12 cellular contexts compared by ENCODE assay signal in the genomic region with DNA sequence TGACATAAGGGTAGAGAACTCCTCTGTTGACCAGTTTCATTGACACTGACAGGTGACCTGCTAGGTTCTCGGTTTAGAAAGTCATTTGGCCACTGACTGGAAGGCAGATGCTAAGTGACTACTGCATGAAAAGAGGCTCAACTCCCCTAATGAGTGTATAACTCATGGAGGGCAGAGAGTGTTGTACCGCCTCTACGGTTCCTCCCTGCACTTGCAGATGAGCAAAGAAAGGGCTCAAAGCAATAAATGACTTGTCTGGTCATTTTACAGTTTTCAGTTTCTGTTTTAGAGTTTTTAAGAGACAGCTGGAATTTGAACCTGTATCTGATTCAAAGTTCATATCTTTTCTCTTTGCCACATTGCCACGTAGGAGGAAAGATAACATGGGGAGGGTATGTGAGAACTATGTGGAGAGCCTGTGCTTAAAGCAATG. TPM values are rescaled to one million over a fixed set of nuclear protein-coding genes. Genes with fewer than 3 reads are reported as not detected.
DNase-seq lines count a peak whose midpoint lies in the region; ATAC-seq, FAIRE-seq and TF ChIP-seq lines count a peak whose summit lies in the region.
"Had no signal": no experiment of that assay in that cellular context is flagged by ENCODE, and none has a peak within 500 bp of the region (broad histone marks: within the 10 kb centered on the region; RNA-seq: fewer than 3 reads in every experiment).

No MANE protein-coding gene starts in this region.

- H3K27ac ChIP-seq in HepG2 (ENCODE audit: extremely low read length, insufficient read depth, low read length) = no peak overlapping the region
- no peak overlapping the region for H3K27ac ChIP-seq in tibial nerve

- TF ChIP-seq POLR2A in HepG2 (IDR thresholded peaks at IDR 0.05; ENCODE audit: insufficient read depth in 1 of 2, low read depth in 2 of 2, low read length in 2 of 2) = no peak
- TF ChIP-seq POLR2A in tibial nerve (IDR thresholded peaks at IDR 0.05) = no peak

- H3K9ac ChIP-seq in HepG2 (ENCODE audit: insufficient read depth, low read depth, low read length) = no peak overlapping the region

- CTCF ChIA-PET in HepG2 (lab: Yijun Ruan, JAX; ENCODE audit: low intra/inter-chr PET ratio, low total read pairs) = no interaction called here

- ATAC-seq in GM18519 (IDR thresholded peaks at IDR 0.05; ENCODE audit: low FRiP score, unreplicated experiment) (peak; percentile 92), GM21390 (IDR thresholded peaks at IDR 0.05; ENCODE audit: unreplicated experiment) (peak; percentile 90), HG03159 (IDR thresholded peaks at IDR 0.05; ENCODE audit: unreplicated experiment) (peak; percentile 95), HepG2 (peak; percentile 60)

- H3K27me3 Mint-ChIP-seq in activated T-helper 1 cell treated with anti-CD3 and anti-CD28 coated beads, Interleukin-12 subunit alpha, Interleukin-12 subunit beta, Interleukin-2, Interleukin-4 antibody, amounts not matched to agents 30 ng/mL and 10 ng/mL and 1 ng/mL, durations not matched to agents 14 hours and 24 hours and 36 hours (ENCODE audit: insufficient read depth) = no peaks in the 10 kb centered on the region

- H3K79me2 ChIP-seq in HepG2 (ENCODE audit: insufficient read depth, low read length) = no peaks in the 10 kb centered on the region

- no peak for TF ChIP-seq EP300 in HepG2 (IDR thresholded peaks at IDR 0.05; ENCODE audit: low read depth in 2 of 2, low read length in 2 of 2)
- TF ChIP-seq EP300 in HepG2 (CRISPR knock-in tag; IDR thresholded peaks at IDR 0.05; ENCODE audit: borderline replicate concordance) = no peak
- no peak for TF ChIP-seq EP300 in tibial nerve (IDR thresholded peaks at IDR 0.05)

- DNase-seq in HepG2 (ENCODE audit: low spot score) = no peak
- no peak for DNase-seq in activated CD8-positive, alpha-beta memory T cell treated with anti-CD3 and anti-CD28 coated beads for 24 hours
- DNase-seq in tibial nerve (ENCODE audit: low spot score in 2 of 2) = no peak
- DNase-seq in COLO668 (lab: John Stamatoyannopoulos, UW; ENCODE audit: unreplicated experiment) = no peak
- no peak for DNase-seq in activated T-helper 1 cell treated with anti-CD3 and anti-CD28 coated beads, Interleukin-12 subunit alpha, Interleukin-12 subunit beta, Interleukin-2, Interleukin-4 antibody, amounts not matched to agents 30 ng/mL and 10 ng/mL and 1 ng/mL, durations not matched to agents 14 hours and 24 hours and 36 hours (ENCODE audit: low spot score)
- DNase-seq: activated effector memory CD4-positive, alpha-beta T cell treated with Interleukin-2 at 50 U/mL for 16 hours had no signal

- H3K9me3 ChIP-seq in HepG2 (ENCODE audit: low read length) (no peaks in the 10 kb centered on the region), tibial nerve (no peaks in the 10 kb centered on the region)

- no peak for TF ChIP-seq CTCF in HepG2 (CRISPR knock-in tag; IDR thresholded peaks at IDR 0.05)
- TF ChIP-seq CTCF in tibial nerve (IDR thresholded peaks at IDR 0.05) = no peak

- H3K27me3 ChIP-seq in HepG2 (ENCODE audit: control insufficient read depth in 1 of 2, insufficient read depth in 2 of 2, low read length in 2 of 2) = no peaks in the 10 kb centered on the region
- no peaks in the 10 kb centered on the region for H3K27me3 ChIP-seq in tibial nerve

- BruUV-seq in HepG2 (replicated peaks; lab: Mats Ljungman, UMichigan) = no TSS peak

- no peaks in the 10 kb centered on the region for H4K20me1 ChIP-seq in HepG2 (ENCODE audit: insufficient read depth, low read length)

- H3K4me1 Mint-ChIP-seq in activated T-helper 1 cell treated with anti-CD3 and anti-CD28 coated beads, Interleukin-12 subunit alpha, Interleukin-12 subunit beta, Interleukin-2, Interleukin-4 antibody, amounts not matched to agents 30 ng/mL and 10 ng/mL and 1 ng/mL, durations not matched to agents 14 hours and 24 hours and 36 hours (ENCODE audit: low read depth) = peaks cover 43% of the 10 kb centered on the region

- intact Hi-C loops in HepG2 (cut with micrococcal nuclease; ENCODE audit: unreplicated experiment) = no loop called here
- intact Hi-C loops in activated T-helper 1 cell treated with anti-CD3 and anti-CD28 coated beads, Interleukin-12 subunit alpha, Interleukin-12 subunit beta, Interleukin-2, Interleukin-4 antibody, amounts not matched to agents 30 ng/mL and 10 ng/mL and 1 ng/mL, durations not matched to agents 14 hours and 24 hours and 36 hours (cut with micrococcal nuclease) = loop anchor here (5.0 kb wide), 1 partner anchor 45 kb away; no protein-coding TSS in a partner anchor

- H2AFZ ChIP-seq in HepG2 (ENCODE audit: low read length) = no peak overlapping the region

- 56% methylated on average over 4 of the region's 4 CpGs for WGBS in HepG2 (ENCODE audit: low lambda C conversion rate)
- 86 to 90% methylated on average over 4 of the region's 4 CpGs for WGBS in tibial nerve, 2 donors

- peaks cover 2% of the 10 kb centered on the region for H3K36me3 Mint-ChIP-seq in activated T-helper 1 cell treated with anti-CD3 and anti-CD28 coated beads, Interleukin-12 subunit alpha, Interleukin-12 subunit beta, Interleukin-2, Interleukin-4 antibody, amounts not matched to agents 30 ng/mL and 10 ng/mL and 1 ng/mL, durations not matched to agents 14 hours and 24 hours and 36 hours (ENCODE audit: low read depth)

- TF ChIP-seq RAD21 in HepG2 (CRISPR knock-in tag; IDR thresholded peaks at IDR 0.05) = no peak

- FAIRE-seq in HepG2 (lab: Jason Lieb, UNC) = no peak
- FAIRE-seq: urothelium cell line had no signal

- no peak overlapping the region for H3K27ac Mint-ChIP-seq in activated T-helper 1 cell treated with anti-CD3 and anti-CD28 coated beads, Interleukin-12 subunit alpha, Interleukin-12 subunit beta, Interleukin-2, Interleukin-4 antibody, amounts not matched to agents 30 ng/mL and 10 ng/mL and 1 ng/mL, durations not matched to agents 14 hours and 24 hours and 36 hours

- H3K4me1 ChIP-seq in HepG2 (ENCODE audit: insufficient read depth, low read length) (peaks cover 13% of the 10 kb centered on the region), tibial nerve (peaks cover 0 to 11% (median 4%) of the 10 kb centered on the region in 4 donors)

- H3K4me3 ChIP-seq in HepG2 (replicated peaks in 1 of 3; ENCODE audit: insufficient read depth in 1 of 3, low read depth in 2 of 3, low read length in 3 of 3) = no peak overlapping the region
- no peak overlapping the region for H3K4me3 ChIP-seq in tibial nerve
- H3K4me3 ChIP-seq: lung had no signal

- in situ Hi-C loops in HepG2 (cut with HindIII; ENCODE audit: extremely low pct_ligation_motif_present, low pct_unique_long_range_greater_than_20kb) = no loop called here

- H3K4me3 Mint-ChIP-seq in activated T-helper 1 cell treated with anti-CD3 and anti-CD28 coated beads, Interleukin-12 subunit alpha, Interleukin-12 subunit beta, Interleukin-2, Interleukin-4 antibody, amounts not matched to agents 30 ng/mL and 10 ng/mL and 1 ng/mL, durations not matched to agents 14 hours and 24 hours and 36 hours = no peak overlapping the region

- H3K36me3 ChIP-seq in HepG2 (replicated peaks in 1 of 2; ENCODE audit: control insufficient read depth in 1 of 2, insufficient read depth in 2 of 2, low read length in 2 of 2) (no peaks in the 10 kb centered on the region), tibial nerve (no peaks in the 10 kb centered on the region)

- POLR2A ChIA-PET in HepG2 (lab: Yijun Ruan, JAX) = no interaction called here

- H3K9me3 Mint-ChIP-seq in activated T-helper 1 cell treated with anti-CD3 and anti-CD28 coated beads, Interleukin-12 subunit alpha, Interleukin-12 subunit beta, Interleukin-2, Interleukin-4 antibody, amounts not matched to agents 30 ng/mL and 10 ng/mL and 1 ng/mL, durations not matched to agents 14 hours and 24 hours and 36 hours = peaks cover 4% of the 10 kb centered on the region

- peak overlapping the region; percentile 33 for H3K4me2 ChIP-seq in HepG2 (ENCODE audit: low read depth, low read length)

TF ChIP-seq in HepG2, 621 proteins besides CTCF, POLR2A, EP300 and RAD21 (continues in another document):
- TF ChIP-seq, protein P1, sequence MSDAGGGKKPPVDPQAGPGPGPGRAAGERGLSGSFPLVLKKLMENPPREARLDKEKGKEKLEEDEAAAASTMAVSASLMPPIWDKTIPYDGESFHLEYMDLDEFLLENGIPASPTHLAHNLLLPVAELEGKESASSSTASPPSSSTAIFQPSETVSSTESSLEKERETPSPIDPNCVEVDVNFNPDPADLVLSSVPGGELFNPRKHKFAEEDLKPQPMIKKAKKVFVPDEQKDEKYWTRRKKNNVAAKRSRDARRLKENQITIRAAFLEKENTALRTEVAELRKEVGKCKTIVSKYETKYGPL (CRISPR knock-in tag; IDR thresholded peaks at IDR 0.05) = no peak

RNA-seq across cellular contexts. Expression of a gene that starts 2.9 kb away (rescaled TPM):
- 0.08 and 0.15 TPM in 2 replicates for total RNA-seq in HepG2 (2016; rRNA removed; fragmentation: Illumina TruSeq; extraction: Trizol)
- not detected in 2 replicates for total RNA-seq in HepG2 (2016; cell fraction: cytosol; rRNA removed; fragmentation: Illumina TruSeq; extraction: Trizol; ENCODE audit: low read depth)
- 0.11 and 0.16 TPM in 2 replicates for total RNA-seq in HepG2 (2016; cell fraction: insoluble cytoplasmic fraction; rRNA removed; fragmentation: Illumina TruSeq; extraction: Trizol)
- total RNA-seq in HepG2 (2016; cell fraction: membrane; rRNA removed; fragmentation: Illumina TruSeq; extraction: Trizol) = 0.03 and 0.06 TPM in 2 replicates
- 0.59 and 0.88 TPM in 2 replicates for total RNA-seq in HepG2 (2016; cell fraction: nucleus; rRNA removed; fragmentation: Illumina TruSeq; extraction: Trizol)
- polyA plus RNA-seq in HepG2 (2011; rRNA removed) = 0.04 and 0.08 TPM in 2 replicates
- 0.01 and 0.03 TPM in 2 replicates for polyA plus RNA-seq in HepG2 (2011; cell fraction: cytosol; rRNA removed)
- 0.10 and 0.24 TPM in 2 replicates for polyA plus RNA-seq in HepG2 (2011; cell fraction: nucleus; rRNA removed)
- 0.13 and 0.34 TPM in 2 replicates for polyA plus RNA-seq in HepG2 (2012)
- polyA plus RNA-seq in HepG2 (2016; cell fraction: cytosol; fragmentation: Illumina TruSeq; extraction: Trizol; ENCODE audit: low read depth) = not detected in 2 replicates
- polyA plus RNA-seq in HepG2 (2016; cell fraction: insoluble cytoplasmic fraction; fragmentation: Illumina TruSeq; extraction: Trizol; ENCODE audit: low read depth) = 0.15 TPM in 2 replicates
- not detected in 2 replicates for polyA plus RNA-seq in HepG2 (2016; cell fraction: membrane; fragmentation: Illumina TruSeq; extraction: Trizol; ENCODE audit: low read depth)
- 0.31 and 0.48 TPM in 2 replicates for polyA plus RNA-seq in HepG2 (2016; cell fraction: nucleus; fragmentation: Illumina TruSeq; extraction: Trizol; ENCODE audit: insufficient read depth, low read depth)
- not detected in 2 replicates for polyA minus RNA-seq in HepG2 (2011; rRNA and poly(A)+ RNA removed; ENCODE audit: low replicate concordance)
- not detected in 2 replicates for polyA minus RNA-seq in HepG2 (2011; cell fraction: cytosol; rRNA and poly(A)+ RNA removed)
- 0.39 and 1.1 TPM in 2 replicates for polyA minus RNA-seq in HepG2 (2011; cell fraction: nucleus; rRNA and poly(A)+ RNA removed)
- 100 to 1,000 TPM in 3 of 4 donors, 10 to 100 TPM in 1; 30.0 to 214 (median 170) TPM for total RNA-seq in tibial nerve
- 4.0 and 4.7 TPM in 2 replicates for total RNA-seq in activated T-helper 1 cell treated with anti-CD3 and anti-CD28 coated beads, Interleukin-12 subunit alpha, Interleukin-12 subunit beta, Interleukin-2, Interleukin-4 antibody, amounts not matched to agents 30 ng/mL and 10 ng/mL and 1 ng/mL, durations not matched to agents 14 hours and 24 hours and 36 hours
- total RNA-seq: Daoy had no signal
